Comparison of ENCODE assay signal across 17 cellular contexts in genomic region chr14:103131580-103131979, GRCh38. TPM values are rescaled to one million over a fixed set of nuclear protein-coding genes. Genes with fewer than 3 reads are reported as not detected.
"Had no signal": no experiment of that assay in that cellular context is flagged by ENCODE, and none has a peak within 500 bp of the region (broad histone marks: within the 10 kb centered on the region; RNA-seq: fewer than 3 reads in every experiment).

No MANE protein-coding gene starts in this region.

- H3K9me3 Mint-ChIP-seq: activated CD4-positive, alpha-beta memory T cell treated with anti-CD3 and anti-CD28 coated beads, Interleukin-2, amount 10 ng/mL, durations not matched to agents 7 days and 5 days; activated naive CD4-positive, alpha-beta T cell treated with anti-CD3 and anti-CD28 coated beads, Interleukin-2, amount 50 U/mL, for 24 hours; neural crest cell had no signal

- H3K27me3 Mint-ChIP-seq: activated CD4-positive, alpha-beta memory T cell treated with anti-CD3 and anti-CD28 coated beads, Interleukin-2, amount 10 ng/mL, durations not matched to agents 7 days and 5 days; activated naive CD4-positive, alpha-beta T cell treated with anti-CD3 and anti-CD28 coated beads, Interleukin-2, amount 50 U/mL, for 24 hours had no signal

- DNase-seq: activated CD4-positive, alpha-beta memory T cell treated with anti-CD3 and anti-CD28 coated beads, Interleukin-2, amount 10 ng/mL, durations not matched to agents 7 days and 5 days; activated CD4-positive, alpha-beta T cell treated with anti-CD3 and anti-CD28 coated beads for 4 hours; activated effector memory CD4-positive, alpha-beta T cell treated with anti-CD3 and anti-CD28 coated beads, Interleukin-2, amount 50 U/mL, for 16 hours; activated T-cell treated with anti-CD3 and anti-CD28 coated beads, Interleukin-2, amount 50 U/mL, for 48 hours; caudate nucleus; glutamatergic neuron; stimulated activated CD4-positive, alpha-beta T cell treated with anti-CD3 and anti-CD28 coated beads, Interleukin-15, amount 100 ng/mL, for 24 hours; stimulated activated CD4-positive, alpha-beta T cell treated with anti-CD3 and anti-CD28 coated beads, Interleukin-4, amount 100 ng/mL, for 1 hour; stimulated activated naive CD4-positive, alpha-beta T cell had no signal

- H3K27ac Mint-ChIP-seq: activated CD4-positive, alpha-beta memory T cell treated with anti-CD3 and anti-CD28 coated beads, Interleukin-2, amount 10 ng/mL, durations not matched to agents 7 days and 5 days; activated naive CD4-positive, alpha-beta T cell treated with anti-CD3 and anti-CD28 coated beads, Interleukin-2, amount 50 U/mL, for 24 hours had no signal

- H3K4me1 Mint-ChIP-seq: activated CD4-positive, alpha-beta memory T cell treated with anti-CD3 and anti-CD28 coated beads, Interleukin-2, amount 10 ng/mL, durations not matched to agents 7 days and 5 days; activated naive CD4-positive, alpha-beta T cell treated with anti-CD3 and anti-CD28 coated beads, Interleukin-2, amount 50 U/mL, for 24 hours; neural crest cell had no signal

- H3K36me3 Mint-ChIP-seq: activated naive CD4-positive, alpha-beta T cell treated with anti-CD3 and anti-CD28 coated beads, Interleukin-2, amount 50 U/mL, for 24 hours had no signal

- H3K4me3 Mint-ChIP-seq: activated CD4-positive, alpha-beta memory T cell treated with anti-CD3 and anti-CD28 coated beads, Interleukin-2, amount 10 ng/mL, durations not matched to agents 7 days and 5 days; activated naive CD4-positive, alpha-beta T cell treated with anti-CD3 and anti-CD28 coated beads, Interleukin-2, amount 50 U/mL, for 24 hours; neural crest cell had no signal

- H3K27ac ChIP-seq: parathyroid adenoma had no signal

RNA-seq across cellular contexts. Expression of gene EXOC3L4, which starts 37.1 kb away (rescaled TPM):
- total RNA-seq: activated CD4-positive, alpha-beta memory T cell treated with anti-CD3 and anti-CD28 coated beads, Interleukin-2, amount 10 ng/mL, durations not matched to agents 7 days and 5 days; fibroblast of villous mesenchyme; neural crest cell; T-helper 1 cell treated with Interleukin-12 subunit alpha and Interleukin-12 subunit beta and Interleukin-4 antibody, amounts not matched to agents 30 ng/mL and 1 ng/mL, for 36 hours had no signal

RNA-seq across cellular contexts. Expression of gene LBHD2, which starts 47.6 kb away (rescaled TPM):
- total RNA-seq: activated CD4-positive, alpha-beta memory T cell treated with anti-CD3 and anti-CD28 coated beads, Interleukin-2, amount 10 ng/mL, durations not matched to agents 7 days and 5 days; esophagus mucosa; fibroblast of villous mesenchyme; neural crest cell; renal cortical epithelial cell; skeletal muscle tissue; T-helper 1 cell treated with Interleukin-12 subunit alpha and Interleukin-12 subunit beta and Interleukin-4 antibody, amounts not matched to agents 30 ng/mL and 1 ng/mL, for 36 hours had no signal
